In genomic region chr9:113969343-113969742, GRCh38 we compare ENCODE assay signal across 32 cellular contexts.
"Had no signal": no experiment of that assay in that cellular context is flagged by ENCODE, and none has a peak within 500 bp of the region (broad histone marks: within the 10 kb centered on the region; RNA-seq: fewer than 3 reads in every experiment).

No MANE protein-coding gene starts in this region.

- DNase-seq: naive thymus-derived CD4-positive, alpha-beta T cell; natural killer cell; occipital lobe; ovary; posterior cingulate gyrus; psoas muscle; right cardiac atrium; spleen; stimulated activated CD4-positive, alpha-beta T cell treated with anti-CD3 and anti-CD28 coated beads, Interleukin-12 subunit alpha, Interleukin-12 subunit beta, amount 100 ng/mL, for 4 hours; stimulated activated CD4-positive, alpha-beta T cell treated with anti-CD3 and anti-CD28 coated beads, Interleukin-1b, Interleukin-23, amount 100 ng/mL, for 48 hours; stimulated activated CD4-positive, alpha-beta T cell treated with anti-CD3 and anti-CD28 coated beads, Interleukin-4, amount 100 ng/mL, for 1 hour; stimulated activated CD4-positive, alpha-beta T cell treated with anti-CD3 and anti-CD28 coated beads, Interleukin-4, amount 100 ng/mL, for 4 hours; stimulated activated CD8-positive, alpha-beta memory T cell treated with anti-CD3 and anti-CD28 coated beads, Interleukin-4, amount 100 ng/mL, for 48 hours; stimulated activated naive CD4-positive, alpha-beta T cell; stimulated activated naive CD8-positive, alpha-beta T cell treated with anti-CD3 and anti-CD28 coated beads, Interleukin-15, amount 100 ng/mL, for 72 hours; stimulated activated naive CD8-positive, alpha-beta T cell treated with anti-CD3 and anti-CD28 coated beads, Interleukin-15, Interleukin-2, amounts not matched to agents 100 U/mL and 50 U/mL, for 24 hours; substantia nigra; testis; tibial artery; transverse colon; upper lobe of right lung; uterus had no signal

- H3K4me3 Mint-ChIP-seq: naive thymus-derived CD4-positive, alpha-beta T cell; natural killer cell; nephron; neural progenitor cell; stimulated activated memory B cell treated with anti-CD40 and anti-IgM and Interleukin-4, amounts not matched to agents 10 μg/mL and 1 μg/mL and 100 μg/mL, for 72 hours; stimulated activated naive CD8-positive, alpha-beta T cell treated with anti-CD3 and anti-CD28 coated beads, Interleukin-15, amount 100 ng/mL, for 72 hours; type B pancreatic cell had no signal

- H3K9me3 Mint-ChIP-seq: naive thymus-derived CD4-positive, alpha-beta T cell; natural killer cell; type B pancreatic cell had no signal

- H2AFZ ChIP-seq: neural progenitor cell, parathyroid adenoma had no signal

- H3K4me3 ChIP-seq: neural progenitor cell, ovary, psoas muscle, skin epidermis, smooth muscle cell, spleen, suprapubic skin, testis, tibial artery, transverse colon, upper lobe of right lung, uterus had no signal

- H3K27me3 ChIP-seq: neural progenitor cell, ovary, spleen, suprapubic skin, testis, tibial artery, transverse colon, upper lobe of right lung, uterus had no signal

- H3K36me3 Mint-ChIP-seq: natural killer cell; stimulated activated memory B cell treated with anti-CD40 and anti-IgM and Interleukin-4, amounts not matched to agents 10 μg/mL and 1 μg/mL and 100 μg/mL, for 72 hours had no signal

- H3K9me3 ChIP-seq: ovary, psoas muscle, suprapubic skin, testis, tibial artery, transverse colon, upper lobe of right lung, uterus had no signal

- H3K27me3 Mint-ChIP-seq: naive thymus-derived CD4-positive, alpha-beta T cell; progenitor cell of endocrine pancreas; stimulated activated memory B cell treated with anti-CD40 and anti-IgM and Interleukin-4, amounts not matched to agents 10 μg/mL and 1 μg/mL and 100 μg/mL, for 72 hours; stimulated activated naive CD8-positive, alpha-beta T cell treated with anti-CD3 and anti-CD28 coated beads, Interleukin-15, amount 100 ng/mL, for 72 hours; type B pancreatic cell had no signal

- H3K36me3 ChIP-seq: neural progenitor cell, ovary, suprapubic skin, transverse colon, upper lobe of right lung, uterus had no signal

- ATAC-seq: naive thymus-derived CD4-positive, alpha-beta T cell; natural killer cell; psoas muscle; right cardiac atrium; sciatic nerve; stimulated activated memory B cell treated with anti-CD40 and anti-IgM and Interleukin-4, amounts not matched to agents 10 μg/mL and 1 μg/mL and 100 μg/mL, for 72 hours; stimulated activated naive CD8-positive, alpha-beta T cell treated with anti-CD3 and anti-CD28 coated beads, Interleukin-15, amount 100 ng/mL, for 72 hours; stimulated activated naive CD8-positive, alpha-beta T cell treated with anti-CD3 and anti-CD28 coated beads, Interleukin-15, Interleukin-2, amounts not matched to agents 100 U/mL and 50 U/mL, for 24 hours; upper lobe of right lung had no signal

- H3K4me2 ChIP-seq: neural progenitor cell, smooth muscle cell had no signal

- H3K27ac Mint-ChIP-seq: naive thymus-derived CD4-positive, alpha-beta T cell; natural killer cell; nephron; neural progenitor cell; progenitor cell of endocrine pancreas; stimulated activated memory B cell treated with anti-CD40 and anti-IgM and Interleukin-4, amounts not matched to agents 10 μg/mL and 1 μg/mL and 100 μg/mL, for 72 hours; stimulated activated naive CD8-positive, alpha-beta T cell treated with anti-CD3 and anti-CD28 coated beads, Interleukin-15, amount 100 ng/mL, for 72 hours; type B pancreatic cell had no signal

- H3K4me1 Mint-ChIP-seq: naive thymus-derived CD4-positive, alpha-beta T cell; natural killer cell; stimulated activated memory B cell treated with anti-CD40 and anti-IgM and Interleukin-4, amounts not matched to agents 10 μg/mL and 1 μg/mL and 100 μg/mL, for 72 hours; stimulated activated naive CD8-positive, alpha-beta T cell treated with anti-CD3 and anti-CD28 coated beads, Interleukin-15, amount 100 ng/mL, for 72 hours had no signal

- H3K9ac ChIP-seq: neural progenitor cell, parathyroid adenoma had no signal

- H3K27ac ChIP-seq: neural progenitor cell, ovary, parathyroid adenoma, psoas muscle, skin epidermis, spleen, suprapubic skin, testis, tibial artery, transverse colon, upper lobe of right lung, uterus had no signal

- H3K4me1 ChIP-seq: neural progenitor cell, parathyroid adenoma, psoas muscle, suprapubic skin, upper lobe of right lung, uterus had no signal
